Comparison of ENCODE assay signal across 2 cellular contexts in genomic region chr1:220788146-220788545, GRCh38.
TF ChIP-seq lines count a peak whose summit lies in the region.

No MANE protein-coding gene starts in this region.

TF ChIP-seq in GM23338, 12 proteins besides CTCF, POLR2A, EP300 and RAD21:
- TF ChIP-seq CREB1 (CRISPR knock-in tag; IDR thresholded peaks at IDR 0.05; ENCODE audit: low read depth) (no peak), STAT1 (IDR thresholded peaks at IDR 0.05; ENCODE audit: unreplicated experiment) (no peak), POLR2AphosphoS5 (IDR thresholded peaks at IDR 0.05; ENCODE audit: low read depth) (no peak), ZNF114 (CRISPR knock-in tag; IDR thresholded peaks at IDR 0.05) (no peak), NANOG (IDR thresholded peaks at IDR 0.05; ENCODE audit: borderline replicate concordance) (no peak), EZH2phosphoT487 (IDR thresholded peaks at IDR 0.05; ENCODE audit: unreplicated experiment) (no peak), REST (IDR thresholded peaks at IDR 0.05; ENCODE audit: unreplicated experiment) (no peak), ETS1 (IDR thresholded peaks at IDR 0.05) (no peak), ZNF462 (CRISPR knock-in tag; IDR thresholded peaks at IDR 0.05) (no peak), EZH2 (IDR thresholded peaks at IDR 0.05; ENCODE audit: low read depth, unreplicated experiment) (no peak), JUNB (IDR thresholded peaks at IDR 0.05; ENCODE audit: unreplicated experiment) (no peak)
TF ChIP-seq in GM23338: peak in this region for 0.

TF ChIP-seq in HepG2, 621 proteins besides CTCF, POLR2A, EP300 and RAD21:
- TF ChIP-seq ZBTB21 (CRISPR knock-in tag; IDR thresholded peaks at IDR 0.05) (peak; percentile 77), ZFP82 (CRISPR knock-in tag; IDR thresholded peaks at IDR 0.05; ENCODE audit: borderline replicate concordance) (0 out of 2 replicates have a peak, but pooled peaks have one; percentile 6), ZBTB33 (CRISPR knock-in tag; IDR thresholded peaks at IDR 0.05) (peak; percentile 26; the same call in 1 of the 2 replicates), PPARG (CRISPR knock-in tag; conservative IDR thresholded peaks at IDR 0.05) (0 out of 2 replicates have a peak, but pooled peaks have one; percentile 24), CREB1 (IDR thresholded peaks at IDR 0.05) (no peak), CREB1 (CRISPR knock-in tag; IDR thresholded peaks at IDR 0.05) (peak; percentile 42; the same call in 1 of the 2 replicates), HDAC1 (CRISPR knock-in tag; IDR thresholded peaks at IDR 0.05) (no peak)
